19 cellular contexts compared by ENCODE assay signal in the genomic region with DNA sequence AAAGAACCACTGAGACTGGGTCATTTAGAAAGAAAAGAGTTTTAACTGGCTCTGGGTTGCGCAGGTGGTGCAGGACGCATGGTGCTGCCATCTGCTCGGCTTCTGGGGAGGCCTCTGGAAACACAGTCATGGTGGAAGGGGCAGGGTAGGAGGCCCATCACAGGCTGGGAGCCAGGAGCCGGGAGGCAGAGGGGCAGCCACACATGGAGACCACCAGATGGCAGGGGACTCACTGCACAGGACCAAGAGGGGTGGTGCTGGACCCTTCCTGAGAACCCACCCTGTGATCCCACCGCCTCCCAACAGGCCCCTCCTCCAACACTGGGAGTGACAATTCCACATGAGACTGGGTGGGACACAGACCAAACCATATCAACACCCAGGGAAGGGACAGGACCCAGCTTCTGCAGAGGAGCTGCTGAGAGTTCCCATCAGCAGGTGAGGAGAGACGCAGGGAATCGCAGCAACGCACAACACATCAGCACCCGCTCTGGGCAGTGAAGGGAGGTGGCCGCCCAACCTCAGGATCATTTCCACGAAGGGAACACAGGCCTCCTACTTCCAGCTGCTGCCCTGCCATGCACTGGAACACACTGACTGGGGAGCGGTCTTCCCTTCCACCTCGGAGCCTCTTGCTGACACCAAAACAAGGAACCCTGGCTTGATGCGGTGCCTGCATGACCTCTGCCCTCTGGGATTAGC.
"Had no signal": no experiment of that assay in that cellular context is flagged by ENCODE, and none has a peak within 500 bp of the region (broad histone marks: within the 10 kb centered on the region; RNA-seq: fewer than 3 reads in every experiment).

No MANE protein-coding gene starts in this region.

- H3K4me1 ChIP-seq: colonic mucosa, foreskin keratinocyte had no signal

- H3K9me3 Mint-ChIP-seq: neural crest cell, type B pancreatic cell had no signal

- H3K27me3 ChIP-seq: colonic mucosa, foreskin keratinocyte, ovary had no signal

- H3K36me3 ChIP-seq: colonic mucosa, heart left ventricle, ovary, stomach, thoracic aorta had no signal

- H3K9me3 ChIP-seq: colonic mucosa, heart left ventricle, ovary, stomach, thoracic aorta had no signal

- H3K4me3 Mint-ChIP-seq: natural killer cell, neural crest cell, type B pancreatic cell had no signal

- ATAC-seq: natural killer cell had no signal

- H3K27ac ChIP-seq: colonic mucosa, foreskin keratinocyte, ovary, stomach, thoracic aorta had no signal

- H3K27ac Mint-ChIP-seq: natural killer cell, progenitor cell of endocrine pancreas, type B pancreatic cell had no signal

- H3K36me3 Mint-ChIP-seq: natural killer cell, type B pancreatic cell had no signal

- H3K4me3 ChIP-seq: colonic mucosa, heart left ventricle, ovary, stomach, thoracic aorta had no signal

- DNase-seq: cerebellar nuclear complex; colonic mucosa; erythroblast; heart left ventricle; hippocampal formation; natural killer cell; ovary; right cardiac atrium; small intestine; stimulated activated CD4-positive, alpha-beta T cell treated with anti-CD3 and anti-CD28 coated beads, Interleukin-15, amount 100 ng/mL, for 24 hours; stimulated activated CD4-positive, alpha-beta T cell treated with anti-CD3 and anti-CD28 coated beads, Interleukin-1b, Interleukin-23, amount 100 ng/mL, for 48 hours; stimulated activated CD4-positive, alpha-beta T cell treated with anti-CD3 and anti-CD28 coated beads, Interleukin-4, amount 100 ng/mL, for 24 hours; stimulated activated naive CD4-positive, alpha-beta T cell; stomach had no signal
